8 cellular contexts compared by ENCODE assay signal in genomic region chrX:24242649-24243556, GRCh38.
A peak's percentile ranks its signal among the peaks of the same experiment; 100 is the strongest.
DNase-seq lines count a peak whose midpoint lies in the region; ATAC-seq and TF ChIP-seq lines count a peak whose summit lies in the region.

No MANE protein-coding gene starts in this region.

- peak; percentile 39 for TF ChIP-seq POLR2A in GM19193 (IDR thresholded peaks at IDR 0.05; ENCODE audit: extremely low read depth, insufficient read depth, insufficient read length)

- no peaks in the 10 kb centered on the region for H3K36me3 Mint-ChIP-seq in activated T-helper 2 cell treated with anti-CD3 and anti-CD28 coated beads, Interferon-gamma antibody, Interleukin-2, Interleukin-4, amounts not matched to agents 10 μg/mL and 5 μg/mL and 100 μg/mL, durations not matched to agents 14 hours and 24 hours and 36 hours (ENCODE audit: low read depth)

- H3K27me3 Mint-ChIP-seq in activated T-helper 2 cell treated with anti-CD3 and anti-CD28 coated beads, Interferon-gamma antibody, Interleukin-2, Interleukin-4, amounts not matched to agents 10 μg/mL and 5 μg/mL and 100 μg/mL, durations not matched to agents 14 hours and 24 hours and 36 hours (ENCODE audit: low read depth): peaks cover 2% of the 10 kb centered on the region

- peak; percentile 91 for ATAC-seq in HG03097 (IDR thresholded peaks at IDR 0.05; ENCODE audit: low FRiP score, unreplicated experiment)

- H3K27ac ChIP-seq in AG04450 (ENCODE audit: low read depth, low read length): peak overlapping the region; percentile 31

- POLR2A ChIA-PET in AG04450 (lab: Yijun Ruan, JAX): interaction anchor here (0.7 to 0.8 kb wide), 3 partner anchors 27 to 92 kb away, joined by 3 to 6 read pairs (median 3); no protein-coding TSS in a partner anchor

- H3K4me1 Mint-ChIP-seq in activated T-helper 2 cell treated with anti-CD3 and anti-CD28 coated beads, Interferon-gamma antibody, Interleukin-2, Interleukin-4, amounts not matched to agents 10 μg/mL and 5 μg/mL and 100 μg/mL, durations not matched to agents 14 hours and 24 hours and 36 hours (ENCODE audit: low read depth): peaks cover 5% of the 10 kb centered on the region

- no peak overlapping the region for H3K4me3 ChIP-seq in AG04450 (ENCODE audit: low read depth, low read length)

- DNase-seq in AG04450 (ENCODE audit: low read depth, low spot score) (peak; percentile 29), amniotic stem cell (lab: John Stamatoyannopoulos, UW) (peak; percentile 0), mucosa of gallbladder (ENCODE audit: low spot score) (peak; percentile 14), NK-92 (lab: John Stamatoyannopoulos, UW; ENCODE audit: unreplicated experiment) (no peak), NCI-H1105 (lab: John Stamatoyannopoulos, UW) (no peak)
- no peak for DNase-seq in activated T-helper 2 cell treated with anti-CD3 and anti-CD28 coated beads, Interferon-gamma antibody, Interleukin-2, Interleukin-4, amounts not matched to agents 10 μg/mL and 5 μg/mL and 100 μg/mL, durations not matched to agents 14 hours and 24 hours and 36 hours (ENCODE audit: low spot score)

- intact Hi-C loops in activated T-helper 2 cell treated with anti-CD3 and anti-CD28 coated beads, Interferon-gamma antibody, Interleukin-2, Interleukin-4, amounts not matched to agents 10 μg/mL and 5 μg/mL and 100 μg/mL, durations not matched to agents 14 hours and 24 hours and 36 hours (cut with micrococcal nuclease): loop anchor here (2.0 to 10.0 kb wide), 2 partner anchors 162 to 338 kb away; partner anchors contain the start of genes APOO and CXorf58

- TF ChIP-seq CTCF in AG04450 (IDR thresholded peaks at IDR 0.05; ENCODE audit: low read depth, low read length): no peak

- no peak overlapping the region for H3K4me3 Mint-ChIP-seq in activated T-helper 2 cell treated with anti-CD3 and anti-CD28 coated beads, Interferon-gamma antibody, Interleukin-2, Interleukin-4, amounts not matched to agents 10 μg/mL and 5 μg/mL and 100 μg/mL, durations not matched to agents 14 hours and 24 hours and 36 hours (ENCODE audit: low read depth)

- no peaks in the 10 kb centered on the region for H3K9me3 Mint-ChIP-seq in activated T-helper 2 cell treated with anti-CD3 and anti-CD28 coated beads, Interferon-gamma antibody, Interleukin-2, Interleukin-4, amounts not matched to agents 10 μg/mL and 5 μg/mL and 100 μg/mL, durations not matched to agents 14 hours and 24 hours and 36 hours

- CTCF ChIA-PET in AG04450 (lab: Charles Lee): interaction anchor here (0.6 to 1.5 kb wide), 8 partner anchors 7 to 335 kb away, joined by 3 to 13 read pairs (median 4); partner anchors contain the start of genes APOO and CXorf58

- H3K27me3 ChIP-seq in AG04450 (ENCODE audit: control insufficient read depth, insufficient read depth, low read length): no peaks in the 10 kb centered on the region

- H3K27ac Mint-ChIP-seq in activated T-helper 2 cell treated with anti-CD3 and anti-CD28 coated beads, Interferon-gamma antibody, Interleukin-2, Interleukin-4, amounts not matched to agents 10 μg/mL and 5 μg/mL and 100 μg/mL, durations not matched to agents 14 hours and 24 hours and 36 hours: no peak overlapping the region

- no peaks in the 10 kb centered on the region for H3K9me3 ChIP-seq in AG04450 (ENCODE audit: control insufficient read depth, insufficient read depth, low read length)

Comparison
In these comparisons a context has a peak if more than half of its experiments do, and no peak if none do; other contexts are left out.
1. DNase-seq: peak in AG04450 (single experiment), amniotic stem cell (single experiment) and mucosa of gallbladder (single experiment); none in NK-92 (single experiment), activated T-helper 2 cell treated with anti-CD3 and anti-CD28 coated beads, Interferon-gamma antibody, Interleukin-2, Interleukin-4, amounts not matched to agents 10 μg/mL and 5 μg/mL and 100 μg/mL, durations not matched to agents 14 hours and 24 hours and 36 hours (single experiment) and NCI-H1105 (single experiment).